8 cellular contexts compared by ENCODE assay signal in the genomic region with DNA sequence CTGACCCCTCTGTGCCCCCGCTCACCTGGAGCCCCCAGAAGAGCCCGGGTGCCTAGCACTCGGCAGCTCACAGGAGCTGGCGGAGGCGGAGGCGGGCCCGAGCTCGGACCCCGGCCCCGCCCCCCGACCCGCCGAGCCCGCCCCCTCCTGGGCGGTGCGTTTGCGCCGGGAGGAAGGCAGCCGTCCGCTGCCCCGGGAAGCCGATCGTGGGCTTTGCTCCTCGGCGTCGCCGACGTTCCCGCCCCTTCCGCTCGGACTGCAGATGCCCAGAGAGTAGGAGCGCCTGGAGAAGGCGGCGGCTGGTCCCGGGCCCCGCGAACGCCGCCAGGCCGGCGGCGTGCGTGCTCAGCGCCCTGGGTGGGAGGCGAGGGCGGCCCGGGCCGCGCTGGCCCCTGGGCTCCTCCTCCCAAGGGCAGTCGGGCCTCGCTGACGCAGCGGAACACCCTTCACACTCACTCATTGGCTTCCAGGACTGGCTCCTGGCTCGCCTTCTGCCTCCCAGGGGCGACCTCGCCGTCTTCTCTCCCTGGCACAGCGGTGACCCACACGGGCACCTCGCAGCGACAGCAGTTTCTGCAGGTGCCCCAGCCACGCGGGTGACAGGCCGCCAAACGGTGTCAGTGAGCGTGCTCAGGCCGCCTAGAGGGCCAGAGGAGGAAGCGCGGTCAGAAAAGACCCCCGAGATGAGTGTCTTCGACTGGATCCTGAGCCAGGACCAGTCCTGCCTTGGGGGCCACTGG. TPM values are rescaled to one million over a fixed set of nuclear protein-coding genes. Genes with fewer than 3 reads are reported as not detected.
DNase-seq lines count a peak whose midpoint lies in the region; ATAC-seq and TF ChIP-seq lines count a peak whose summit lies in the region.

PLSCR3 (minus strand) TSS at position 74 of the 740 bp plus-strand sequence. CDS start 415 bp downstream, outside the sequence.

- H3K4me3 Mint-ChIP-seq in IgD-negative memory B cell, result peak within 1 kb of the TSS; percentile 92 to 98 (median 96)
- peak within 1 kb of the TSS; percentile 88 for H3K4me3 Mint-ChIP-seq in neural crest cell
- peak within 1 kb of the TSS; percentile 89 to 92 for H3K4me3 Mint-ChIP-seq in stimulated activated naive CD8-positive, alpha-beta T cell treated with anti-CD3 and anti-CD28 coated beads, Interleukin-15, amount 100 ng/mL, for 72 hours

- H3K36me3 Mint-ChIP-seq in IgD-negative memory B cell (no peaks in the 10 kb centered on the region), neural crest cell (ENCODE audit: low read depth) (no peaks in the 10 kb centered on the region)

- peak within 1 kb of the TSS; percentile 86 for H3K4me3 ChIP-seq in fibroblast of villous mesenchyme (ENCODE audit: low read depth, low read length)

- ATAC-seq in GM21515 (IDR thresholded peaks at IDR 0.05; ENCODE audit: unreplicated experiment), result peak; percentile 73
- peak; percentile 91 for ATAC-seq in stimulated activated naive CD8-positive, alpha-beta T cell treated with anti-CD3 and anti-CD28 coated beads, Interleukin-15, amount 100 ng/mL, for 72 hours

- H3K9me3 Mint-ChIP-seq in IgD-negative memory B cell (no peaks in the 10 kb centered on the region), neural crest cell (no peaks in the 10 kb centered on the region)
- no peaks in the 10 kb centered on the region for H3K9me3 Mint-ChIP-seq in stimulated activated naive CD8-positive, alpha-beta T cell treated with anti-CD3 and anti-CD28 coated beads, Interleukin-15, amount 100 ng/mL, for 72 hours

- peaks cover 12% of the 10 kb centered on the region in 3 donors for H3K4me1 Mint-ChIP-seq in IgD-negative memory B cell
- H3K4me1 Mint-ChIP-seq in neural crest cell, result peaks cover 17% of the 10 kb centered on the region
- peaks cover 49% of the 10 kb centered on the region for H3K4me1 Mint-ChIP-seq in stimulated activated naive CD8-positive, alpha-beta T cell treated with anti-CD3 and anti-CD28 coated beads, Interleukin-15, amount 100 ng/mL, for 72 hours

- no peaks in the 10 kb centered on the region for H3K27me3 Mint-ChIP-seq in IgD-negative memory B cell
- no peaks in the 10 kb centered on the region for H3K27me3 Mint-ChIP-seq in neural crest cell (ENCODE audit: low read depth)
- no peaks in the 10 kb centered on the region for H3K27me3 Mint-ChIP-seq in stimulated activated naive CD8-positive, alpha-beta T cell treated with anti-CD3 and anti-CD28 coated beads, Interleukin-15, amount 100 ng/mL, for 72 hours

- H3K27ac Mint-ChIP-seq in IgD-negative memory B cell, result peak within 1 kb of the TSS; percentile 90 to 94 (median 92)
- H3K27ac Mint-ChIP-seq in neural crest cell (ENCODE audit: unreplicated experiment), result peak within 1 kb of the TSS; percentile 92
- H3K27ac Mint-ChIP-seq in stimulated activated naive CD8-positive, alpha-beta T cell treated with anti-CD3 and anti-CD28 coated beads, Interleukin-15, amount 100 ng/mL, for 72 hours, result peak within 1 kb of the TSS; percentile 96 to 99

- TF ChIP-seq CTCF in fibroblast of villous mesenchyme (IDR thresholded peaks at IDR 0.05; ENCODE audit: insufficient read depth, low read depth, low read length), result peak; percentile 46
- TF ChIP-seq CTCF in neural crest cell (conservative IDR thresholded peaks at IDR 0.05), result peak; percentile 64

- DNase-seq in DMS114 treated with DMSO at 0.1 percent for 48 hours (lab: John Stamatoyannopoulos, UW; ENCODE audit: unreplicated experiment) (peak; percentile 69), SHP77 treated with DMSO at 0.1 percent for 48 hours (lab: John Stamatoyannopoulos, UW) (peak; percentile 80), activated gamma-delta T cell treated with Interleukin-2 at 50 U/mL for 16 hours (peak; percentile 76), fibroblast of villous mesenchyme (ENCODE audit: low read depth) (peak; percentile 87), neural crest cell (ENCODE audit: low read depth, low spot score) (peak; percentile 81)
- peak; percentile 81 to 87 for DNase-seq in stimulated activated naive CD8-positive, alpha-beta T cell treated with anti-CD3 and anti-CD28 coated beads, Interleukin-15, amount 100 ng/mL, for 72 hours

RNA-seq across cellular contexts. Expression of gene PLSCR3, which starts in this region (rescaled TPM):
- polyA plus RNA-seq in IgD-negative memory B cell, result 113 TPM
- total RNA-seq in fibroblast of villous mesenchyme, result 16.8 and 28.3 TPM in 2 replicates
- 21.9 and 25.7 TPM in 2 replicates for total RNA-seq in neural crest cell

Comparison
In these comparisons a context has a peak if more than half of its experiments do, and no peak if none do; other contexts are left out.
1. Peak in every context shown above with its lines: DNase-seq, ATAC-seq and H3K4me3 ChIP-seq.